In genomic region chr3:121467085-121467484, GRCh38 we compare ENCODE assay signal across 29 cellular contexts.
"Had no signal": no experiment of that assay in that cellular context is flagged by ENCODE, and none has a peak within 500 bp of the region (broad histone marks: within the 10 kb centered on the region; RNA-seq: fewer than 3 reads in every experiment).

No MANE protein-coding gene starts in this region.

- H3K36me3 ChIP-seq: ascending aorta, cardiac muscle cell, colonic mucosa, gastroesophageal sphincter, lower lobe of right lung, prostate gland, uterus had no signal

- H3K27ac ChIP-seq: ascending aorta, cardiac muscle cell, colonic mucosa, gastroesophageal sphincter, left lung, lower lobe of right lung, neural progenitor cell, prostate gland, uterus had no signal

- H3K9me3 ChIP-seq: ascending aorta, colonic mucosa, gastroesophageal sphincter, left lung, lower lobe of right lung, prostate gland, uterus had no signal

- H3K4me3 ChIP-seq: ascending aorta, cardiac muscle cell, colonic mucosa, gastroesophageal sphincter, left lung, lower lobe of right lung, neural progenitor cell, prostate gland, uterus had no signal

- H3K27me3 ChIP-seq: ascending aorta, cardiac muscle cell, colonic mucosa, gastroesophageal sphincter, left lung, neural progenitor cell, uterus had no signal

- ATAC-seq: gastroesophageal sphincter; left lung; lower lobe of right lung; naive thymus-derived CD4-positive, alpha-beta T cell; sciatic nerve; stimulated activated effector memory CD8-positive, alpha-beta T cell treated with anti-CD3 and anti-CD28 coated beads, Interleukin-12 subunit alpha, Interleukin-12 subunit beta, amount 100 ng/mL, for 72 hours had no signal

- H3K4me1 ChIP-seq: ascending aorta, colonic mucosa, gastroesophageal sphincter, left lung, lower lobe of right lung, neural progenitor cell, prostate gland, uterus had no signal

- H2AFZ ChIP-seq: neural progenitor cell had no signal

- H3K9ac ChIP-seq: neural progenitor cell had no signal

- H3K4me2 ChIP-seq: neural progenitor cell had no signal

- DNase-seq: activated CD4-positive, alpha-beta memory T cell treated with anti-CD3 and anti-CD28 coated beads, Interleukin-2, amount 10 ng/mL, durations not matched to agents 7 days and 5 days; activated CD4-positive, alpha-beta T cell treated with anti-CD3 and anti-CD28 coated beads, Interleukin-2, amount 10 ng/mL, durations not matched to agents 24 days and 14 days; activated CD4-positive, CD25-positive, alpha-beta regulatory T cell treated with anti-CD3 and anti-CD28 coated beads, Interleukin-2, amount 50 U/mL, for 72 hours; activated CD8-positive, alpha-beta memory T cell treated with anti-CD3 and anti-CD28 coated beads, Interleukin-2, amount 50 U/mL, for 48 hours; activated gamma-delta T cell; activated naive CD4-positive, alpha-beta T cell treated with anti-CD3 and anti-CD28 coated beads, Interleukin-2, amount 10 ng/mL, durations not matched to agents 7 days and 5 days; activated naive CD8-positive, alpha-beta T cell treated with anti-CD3 and anti-CD28 coated beads, Interleukin-2, amount 10 ng/mL, durations not matched to agents 7 days and 5 days; activated T-cell treated with anti-CD3 and anti-CD28 coated beads, Interleukin-2, amount 50 U/mL, for 24 hours; cerebellar nuclear complex; colonic mucosa; effector memory CD4-positive, alpha-beta T cell; head of caudate nucleus; hypothalamus; immature natural killer cell; left lung; lower lobe of right lung; naive thymus-derived CD4-positive, alpha-beta T cell; retina; small intestine; stimulated activated CD4-positive, alpha-beta T cell treated with anti-CD3 and anti-CD28 coated beads, Interleukin-4, amount 100 ng/mL, for 24 hours; T-helper 2 cell; uterus had no signal

- FAIRE-seq: small intestine had no signal
